Comparison of ENCODE assay signal across 9 cellular contexts in the genomic region with DNA sequence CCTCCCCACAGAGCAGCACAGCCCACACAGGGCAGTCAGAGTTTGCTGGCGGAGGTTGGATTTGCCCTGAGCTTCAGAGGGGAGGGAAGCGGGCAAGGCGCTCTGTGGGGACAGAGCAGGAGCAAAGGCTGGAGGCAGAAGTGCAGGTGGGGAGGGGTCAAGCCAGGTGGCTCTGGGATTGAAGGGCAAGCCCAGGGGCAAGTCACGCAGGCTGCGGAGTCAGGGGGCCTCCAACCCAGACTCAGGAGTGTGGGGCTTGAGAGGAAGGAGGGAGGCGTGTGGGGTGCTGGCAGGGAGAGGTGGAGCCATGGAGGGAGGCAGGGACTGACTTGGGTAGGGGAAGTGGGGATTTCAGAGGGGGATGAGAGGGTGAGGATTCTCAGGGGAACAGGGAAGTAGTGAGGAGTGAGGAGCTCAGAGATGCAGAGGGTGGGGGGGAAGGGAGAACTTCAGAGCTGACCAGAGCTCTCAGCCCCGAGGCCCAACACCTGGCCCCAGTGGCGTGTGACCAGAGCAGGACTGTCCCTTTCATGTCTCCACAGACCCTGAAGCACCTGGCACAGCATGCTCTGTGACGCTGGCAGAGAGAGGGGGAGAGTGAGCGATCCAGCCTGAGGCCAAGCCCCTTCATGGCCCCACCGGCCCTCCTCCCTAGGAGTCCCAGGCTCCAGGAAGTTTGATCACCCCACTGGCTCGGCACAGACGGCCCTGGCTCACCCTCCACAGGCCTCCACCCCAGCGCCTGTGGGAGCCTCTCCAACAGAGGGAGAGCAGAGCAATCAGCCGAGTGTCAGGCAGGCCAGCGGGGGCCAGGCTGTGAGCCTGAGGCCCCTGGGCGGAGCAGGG. TPM values are rescaled to one million over a fixed set of nuclear protein-coding genes. Genes with fewer than 3 reads are reported as not detected.
DNase-seq lines count a peak whose midpoint lies in the region; ATAC-seq and TF ChIP-seq lines count a peak whose summit lies in the region.
"Had no signal": no experiment of that assay in that cellular context is flagged by ENCODE, and none has a peak within 500 bp of the region (broad histone marks: within the 10 kb centered on the region; RNA-seq: fewer than 3 reads in every experiment).

No MANE protein-coding gene starts in this region.

- no peak overlapping the region for H3K4me3 ChIP-seq in upper lobe of right lung

- H3K9me3 ChIP-seq in upper lobe of right lung, result no peaks in the 10 kb centered on the region

- H3K27me3 ChIP-seq in upper lobe of right lung, result no peaks in the 10 kb centered on the region

- peaks cover 64% of the 10 kb centered on the region for H3K4me1 Mint-ChIP-seq in activated naive CD4-positive, alpha-beta T cell treated with anti-CD3 and anti-CD28 coated beads for 36 hours (ENCODE audit: low read depth)
- peaks cover 43% of the 10 kb centered on the region for H3K4me1 Mint-ChIP-seq in activated T-helper 17 cell treated with anti-CD3 and anti-CD28 coated beads, Interleukin-2, amount 50 U/mL, for 72 hours

- peak overlapping the region; percentile 81 for H3K27ac ChIP-seq in upper lobe of right lung

- intact Hi-C loops in activated naive CD4-positive, alpha-beta T cell treated with anti-CD3 and anti-CD28 coated beads for 36 hours (cut with micrococcal nuclease), result no loop called here
- intact Hi-C loops in upper lobe of right lung (cut with DNase I), result no loop called here

- ATAC-seq in activated T-helper 17 cell treated with anti-CD3 and anti-CD28 coated beads, Interleukin-2, amount 50 U/mL, for 72 hours (replicated peaks), result no peak
- ATAC-seq in left lobe of liver (peak; percentile 35), upper lobe of right lung (peak; percentile 56), HG03175 (IDR thresholded peaks at IDR 0.05; ENCODE audit: unreplicated experiment) (no peak)

- H3K36me3 ChIP-seq in upper lobe of right lung, result no peaks in the 10 kb centered on the region

- H3K4me3 Mint-ChIP-seq in activated naive CD4-positive, alpha-beta T cell treated with anti-CD3 and anti-CD28 coated beads for 36 hours, result no peak overlapping the region
- peak overlapping the region; percentile 88 for H3K4me3 Mint-ChIP-seq in activated T-helper 17 cell treated with anti-CD3 and anti-CD28 coated beads, Interleukin-2, amount 50 U/mL, for 72 hours

- no peaks in the 10 kb centered on the region for H3K9me3 Mint-ChIP-seq in activated naive CD4-positive, alpha-beta T cell treated with anti-CD3 and anti-CD28 coated beads for 36 hours
- H3K9me3 Mint-ChIP-seq in activated T-helper 17 cell treated with anti-CD3 and anti-CD28 coated beads, Interleukin-2, amount 50 U/mL, for 72 hours, result no peaks in the 10 kb centered on the region

- peak overlapping the region; percentile 94 for H3K27ac Mint-ChIP-seq in activated naive CD4-positive, alpha-beta T cell treated with anti-CD3 and anti-CD28 coated beads for 36 hours
- peak overlapping the region; percentile 98 for H3K27ac Mint-ChIP-seq in activated T-helper 17 cell treated with anti-CD3 and anti-CD28 coated beads, Interleukin-2, amount 50 U/mL, for 72 hours

- CTCF ChIA-PET in activated naive CD4-positive, alpha-beta T cell treated with anti-CD3 and anti-CD28 coated beads for 36 hours (lab: Charles Lee), result interaction anchor here (1.0 to 8.8 kb wide), 4 partner anchors 10 to 27 kb away, joined by 3 to 210 read pairs (median 24); a partner anchor contains a TSS

- H3K27me3 Mint-ChIP-seq in activated naive CD4-positive, alpha-beta T cell treated with anti-CD3 and anti-CD28 coated beads for 36 hours (ENCODE audit: low read depth), result no peaks in the 10 kb centered on the region
- no peaks in the 10 kb centered on the region for H3K27me3 Mint-ChIP-seq in activated T-helper 17 cell treated with anti-CD3 and anti-CD28 coated beads, Interleukin-2, amount 50 U/mL, for 72 hours

- peaks cover 55% of the 10 kb centered on the region for H3K4me1 ChIP-seq in upper lobe of right lung

- no peak for DNase-seq in activated naive CD4-positive, alpha-beta T cell treated with anti-CD3 and anti-CD28 coated beads for 36 hours
- no peak for DNase-seq in activated naive CD4-positive, alpha-beta T cell (lab: John Stamatoyannopoulos, UW)
- DNase-seq in left lobe of liver (ENCODE audit: low spot score) (no peak), upper lobe of right lung (no peak), NCI-H82 treated with DMSO at 0.1 percent for 48 hours (lab: John Stamatoyannopoulos, UW; ENCODE audit: unreplicated experiment) (no peak), RPMI8226 (no peak)
- DNase-seq: effector CD8-positive, alpha-beta T cell had no signal

- H3K36me3 Mint-ChIP-seq in activated naive CD4-positive, alpha-beta T cell treated with anti-CD3 and anti-CD28 coated beads for 36 hours (ENCODE audit: low read depth), result peaks cover 1% of the 10 kb centered on the region
- H3K36me3 Mint-ChIP-seq in activated T-helper 17 cell treated with anti-CD3 and anti-CD28 coated beads, Interleukin-2, amount 50 U/mL, for 72 hours (ENCODE audit: low read depth), result peaks cover 4% of the 10 kb centered on the region

- TF ChIP-seq CTCF in upper lobe of right lung (IDR thresholded peaks at IDR 0.05), result no peak

RNA-seq across cellular contexts. Expression of a gene that starts 10.8 kb away (rescaled TPM):
- total RNA-seq in activated naive CD4-positive, alpha-beta T cell treated with anti-CD3 and anti-CD28 coated beads for 36 hours, result 100 to 1,000 TPM; 130 to 132 TPM
- 100 to 1,000 TPM; 258 to 280 TPM for total RNA-seq in activated T-helper 17 cell treated with anti-CD3 and anti-CD28 coated beads, Interleukin-2, amount 50 U/mL, for 72 hours
- 31.5 TPM for total RNA-seq in left lobe of liver
- total RNA-seq in upper lobe of right lung, result 169 TPM

RNA-seq across cellular contexts. Expression of a gene that starts 15.8 kb away (rescaled TPM):
- 10 to 100 TPM; 26.4 to 26.9 TPM for total RNA-seq in activated naive CD4-positive, alpha-beta T cell treated with anti-CD3 and anti-CD28 coated beads for 36 hours
- total RNA-seq in activated T-helper 17 cell treated with anti-CD3 and anti-CD28 coated beads, Interleukin-2, amount 50 U/mL, for 72 hours, result 10 to 100 TPM; 17.9 to 23.2 TPM
- total RNA-seq in left lobe of liver (7.8 TPM), upper lobe of right lung (37.0 TPM)

RNA-seq across cellular contexts. Expression of a gene that starts 27.1 kb away (rescaled TPM):
- 100 to 1,000 TPM; 129 to 141 TPM for total RNA-seq in activated naive CD4-positive, alpha-beta T cell treated with anti-CD3 and anti-CD28 coated beads for 36 hours
- total RNA-seq in activated T-helper 17 cell treated with anti-CD3 and anti-CD28 coated beads, Interleukin-2, amount 50 U/mL, for 72 hours, result 100 to 1,000 TPM; 218 to 542 TPM
- total RNA-seq in left lobe of liver (3.0 TPM), upper lobe of right lung (348 TPM)

RNA-seq across cellular contexts. Expression of a gene that starts 56.6 kb away (rescaled TPM):
- total RNA-seq in activated naive CD4-positive, alpha-beta T cell treated with anti-CD3 and anti-CD28 coated beads for 36 hours, result 10 to 100 TPM; 45.7 to 47.0 TPM
- total RNA-seq in activated T-helper 17 cell treated with anti-CD3 and anti-CD28 coated beads, Interleukin-2, amount 50 U/mL, for 72 hours, result 10 to 100 TPM; 34.8 to 37.7 TPM
- total RNA-seq in left lobe of liver (5.5 TPM), upper lobe of right lung (10.3 TPM)

Comparison
In these comparisons a context has a peak if more than half of its experiments do, and no peak if none do; other contexts are left out.
1. ATAC-seq: peak in left lobe of liver (single experiment) and upper lobe of right lung (single experiment); none in activated T-helper 17 cell treated with anti-CD3 and anti-CD28 coated beads, Interleukin-2, amount 50 U/mL, for 72 hours (single experiment) and HG03175 (single experiment).
2. RNA of a gene that starts 27.1 kb away (total RNA-seq): 218 to 542 TPM in activated T-helper 17 cell treated with anti-CD3 and anti-CD28 coated beads, Interleukin-2, amount 50 U/mL, for 72 hours, 348 TPM in upper lobe of right lung (single experiment) and 129 to 141 TPM in activated naive CD4-positive, alpha-beta T cell treated with anti-CD3 and anti-CD28 coated beads for 36 hours; 3.0 TPM in left lobe of liver (single experiment); every median in the first group is over 10 times any median in the second.